Comparison of ENCODE assay signal across 27 cellular contexts in the genomic region with DNA sequence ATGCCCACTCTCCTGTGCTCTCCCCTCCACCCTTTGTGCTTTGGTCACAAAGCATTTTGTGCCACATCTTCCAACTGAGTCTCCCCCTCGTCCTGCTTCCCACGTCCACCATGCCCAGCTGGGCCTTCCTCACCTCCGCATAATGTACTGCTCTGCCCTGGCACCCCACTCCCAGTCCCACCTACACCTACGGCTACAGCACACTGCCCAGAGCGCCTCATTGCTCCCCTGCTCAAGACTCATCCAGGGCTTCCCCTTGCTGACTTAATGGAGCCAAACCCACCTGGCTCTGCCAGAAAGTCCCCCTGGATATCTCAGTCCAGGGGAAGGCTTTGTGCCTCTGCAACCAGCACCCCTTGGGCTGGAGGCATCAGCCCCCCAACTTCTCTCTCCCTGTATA.
"Had no signal": no experiment of that assay in that cellular context is flagged by ENCODE, and none has a peak within 500 bp of the region (broad histone marks: within the 10 kb centered on the region; RNA-seq: fewer than 3 reads in every experiment).

No MANE protein-coding gene starts in this region.

- H3K4me3 ChIP-seq: breast epithelium, colonic mucosa, dorsolateral prefrontal cortex, esophagus squamous epithelium, gastrocnemius medialis, heart right ventricle, lung, prostate gland, tibial artery, vagina had no signal

- H3K4me1 Mint-ChIP-seq: activated CD4-positive, alpha-beta T cell treated with anti-CD3 and anti-CD28 coated beads, Interleukin-2, amount 10 ng/mL, durations not matched to agents 7 days and 5 days; activated naive CD8-positive, alpha-beta T cell treated with anti-CD3 and anti-CD28 coated beads, Interleukin-2, amount 10 ng/mL, durations not matched to agents 7 days and 5 days; T-cell had no signal

- H3K9me3 ChIP-seq: breast epithelium, colonic mucosa, esophagus squamous epithelium, gastrocnemius medialis, heart right ventricle, prostate gland, tibial artery, vagina had no signal

- DNase-seq: activated CD4-positive, alpha-beta T cell treated with anti-CD3 and anti-CD28 coated beads, Interleukin-2, amount 10 ng/mL, durations not matched to agents 7 days and 5 days; activated CD4-positive, CD25-positive, alpha-beta regulatory T cell treated with anti-CD3 and anti-CD28 coated beads, Interleukin-2, amount 50 U/mL, for 72 hours; activated CD8-positive, alpha-beta T cell treated with anti-CD3 and anti-CD28 coated beads for 36 hours; activated naive CD4-positive, alpha-beta T cell; activated naive CD8-positive, alpha-beta T cell treated with anti-CD3 and anti-CD28 coated beads, Interleukin-2, amount 10 ng/mL, durations not matched to agents 7 days and 5 days; activated T-cell treated with anti-CD3 and anti-CD28 coated beads, Interleukin-2, amount 50 U/mL, for 4 hours; amniotic stem cell; colonic mucosa; dorsolateral prefrontal cortex; esophagus squamous epithelium; gastrocnemius medialis; heart right ventricle; kidney; stimulated activated CD4-positive, alpha-beta T cell treated with anti-CD3 and anti-CD28 coated beads, Interleukin-4, amount 100 ng/mL, for 4 hours; substantia nigra; T-cell had no signal

- H3K4me1 ChIP-seq: breast epithelium, colonic mucosa, prostate gland had no signal

- H3K27ac Mint-ChIP-seq: activated CD4-positive, alpha-beta T cell treated with anti-CD3 and anti-CD28 coated beads, Interleukin-2, amount 10 ng/mL, durations not matched to agents 7 days and 5 days; activated CD8-positive, alpha-beta T cell treated with anti-CD3 and anti-CD28 coated beads for 36 hours; activated naive CD8-positive, alpha-beta T cell treated with anti-CD3 and anti-CD28 coated beads, Interleukin-2, amount 10 ng/mL, durations not matched to agents 7 days and 5 days; activated T-helper 2 cell treated with anti-CD3 and anti-CD28 coated beads, Interferon-gamma antibody, Interleukin-2, Interleukin-4, amounts not matched to agents 10 μg/mL and 5 μg/mL and 100 μg/mL, durations not matched to agents 14 hours and 24 hours and 36 hours; natural killer cell treated with Interleukin-12 subunit alpha and Interleukin-12 subunit beta and Interleukin-15 and Interleukin-18, amount 100 ng/mL, for 72 hours; stimulated activated naive CD8-positive, alpha-beta T cell treated with anti-CD3 and anti-CD28 coated beads, Interleukin-15, Interleukin-2, amounts not matched to agents 100 ng/mL and 50 ng/mL, for 24 hours; T-cell; T-helper 2 cell treated with Interferon-gamma antibody and Interleukin-4, amounts not matched to agents 5 μg/mL and 100 μg/mL, for 36 hours had no signal

- H3K27me3 Mint-ChIP-seq: activated CD4-positive, alpha-beta T cell treated with anti-CD3 and anti-CD28 coated beads, Interleukin-2, amount 10 ng/mL, durations not matched to agents 7 days and 5 days; activated CD8-positive, alpha-beta T cell treated with anti-CD3 and anti-CD28 coated beads for 36 hours; stimulated activated naive CD8-positive, alpha-beta T cell treated with anti-CD3 and anti-CD28 coated beads, Interleukin-15, Interleukin-2, amounts not matched to agents 100 ng/mL and 50 ng/mL, for 24 hours; T-cell had no signal

- H3K36me3 ChIP-seq: breast epithelium, colonic mucosa, esophagus squamous epithelium, gastrocnemius medialis, heart right ventricle, prostate gland, tibial artery, vagina had no signal

- H3K36me3 Mint-ChIP-seq: activated naive CD8-positive, alpha-beta T cell treated with anti-CD3 and anti-CD28 coated beads, Interleukin-2, amount 10 ng/mL, durations not matched to agents 7 days and 5 days; natural killer cell treated with Interleukin-12 subunit alpha and Interleukin-12 subunit beta and Interleukin-15 and Interleukin-18, amount 100 ng/mL, for 72 hours; T-cell had no signal

- H3K4me3 Mint-ChIP-seq: activated CD4-positive, alpha-beta T cell treated with anti-CD3 and anti-CD28 coated beads, Interleukin-2, amount 10 ng/mL, durations not matched to agents 7 days and 5 days; activated CD8-positive, alpha-beta T cell treated with anti-CD3 and anti-CD28 coated beads for 36 hours; activated naive CD8-positive, alpha-beta T cell treated with anti-CD3 and anti-CD28 coated beads, Interleukin-2, amount 10 ng/mL, durations not matched to agents 7 days and 5 days; activated T-cell treated with anti-CD3 and anti-CD28 coated beads, Interleukin-2, amount 50 U/mL, for 4 hours; natural killer cell treated with Interleukin-12 subunit alpha and Interleukin-12 subunit beta and Interleukin-15 and Interleukin-18, amount 100 ng/mL, for 72 hours; stimulated activated naive CD8-positive, alpha-beta T cell treated with anti-CD3 and anti-CD28 coated beads, Interleukin-15, Interleukin-2, amounts not matched to agents 100 ng/mL and 50 ng/mL, for 24 hours; T-cell; T-helper 2 cell treated with Interferon-gamma antibody and Interleukin-4, amounts not matched to agents 5 μg/mL and 100 μg/mL, for 36 hours had no signal

- H3K9me3 Mint-ChIP-seq: activated CD4-positive, alpha-beta T cell treated with anti-CD3 and anti-CD28 coated beads, Interleukin-2, amount 10 ng/mL, durations not matched to agents 7 days and 5 days; activated CD8-positive, alpha-beta T cell treated with anti-CD3 and anti-CD28 coated beads for 36 hours; activated naive CD8-positive, alpha-beta T cell treated with anti-CD3 and anti-CD28 coated beads, Interleukin-2, amount 10 ng/mL, durations not matched to agents 7 days and 5 days; activated T-cell treated with anti-CD3 and anti-CD28 coated beads, Interleukin-2, amount 50 U/mL, for 4 hours; activated T-helper 2 cell treated with anti-CD3 and anti-CD28 coated beads, Interferon-gamma antibody, Interleukin-2, Interleukin-4, amounts not matched to agents 10 μg/mL and 5 μg/mL and 100 μg/mL, durations not matched to agents 14 hours and 24 hours and 36 hours; natural killer cell treated with Interleukin-12 subunit alpha and Interleukin-12 subunit beta and Interleukin-15 and Interleukin-18, amount 100 ng/mL, for 72 hours; stimulated activated naive CD8-positive, alpha-beta T cell treated with anti-CD3 and anti-CD28 coated beads, Interleukin-15, Interleukin-2, amounts not matched to agents 100 ng/mL and 50 ng/mL, for 24 hours; T-cell; T-helper 2 cell treated with Interferon-gamma antibody and Interleukin-4, amounts not matched to agents 5 μg/mL and 100 μg/mL, for 36 hours had no signal

- ATAC-seq: activated CD8-positive, alpha-beta T cell treated with anti-CD3 and anti-CD28 coated beads for 36 hours; activated T-cell treated with anti-CD3 and anti-CD28 coated beads, Interleukin-2, amount 50 U/mL, for 4 hours; gastrocnemius medialis; left lobe of liver; natural killer cell treated with Interleukin-12 subunit alpha and Interleukin-12 subunit beta and Interleukin-15 and Interleukin-18, amount 100 ng/mL, for 72 hours; T-cell had no signal

- H3K27ac ChIP-seq: breast epithelium, colonic mucosa, dorsolateral prefrontal cortex, gastrocnemius medialis, prostate gland, tibial artery, vagina, VCaP had no signal

- H3K27me3 ChIP-seq: breast epithelium, colonic mucosa, dorsolateral prefrontal cortex, esophagus squamous epithelium, gastrocnemius medialis, heart right ventricle, tibial artery, vagina had no signal
